20 cellular contexts compared by ENCODE assay signal in the genomic region with DNA sequence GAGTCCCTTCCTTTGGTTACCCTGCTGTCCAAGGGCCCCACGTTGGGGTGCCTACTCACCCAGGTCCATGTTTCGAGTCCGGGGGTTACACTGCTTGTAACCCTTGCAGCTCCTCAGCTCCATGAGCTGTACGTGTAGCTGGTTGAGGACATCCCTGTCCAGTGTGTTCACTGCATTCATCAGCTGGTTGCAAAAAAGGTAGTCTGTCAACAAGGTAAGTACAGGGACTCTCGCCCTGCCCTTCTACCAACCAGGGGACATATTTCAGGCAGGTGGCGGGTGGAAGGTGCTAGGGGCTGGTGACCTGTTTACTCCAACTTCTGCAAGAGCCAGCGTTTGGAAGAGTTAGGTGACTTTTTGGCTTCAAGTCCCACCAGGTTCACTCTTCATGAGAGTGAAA.
DNase-seq lines count a peak whose midpoint lies in the region; ATAC-seq, FAIRE-seq and TF ChIP-seq lines count a peak whose summit lies in the region.
"Had no signal": no experiment of that assay in that cellular context is flagged by ENCODE, and none has a peak within 500 bp of the region (broad histone marks: within the 10 kb centered on the region; RNA-seq: fewer than 3 reads in every experiment).

No MANE protein-coding gene starts in this region.

- H3K4me1 ChIP-seq in right atrium auricular region, result peaks cover 0 to 11% of the 10 kb centered on the region in 2 donors
- H3K4me1 ChIP-seq in heart right ventricle, result peaks cover 3 to 23% (median 12%) of the 10 kb centered on the region in 9 donors

- H3K4me3 ChIP-seq in right atrium auricular region (no peak overlapping the region), heart right ventricle (no peak overlapping the region)

- intact Hi-C loops in activated CD4-positive, alpha-beta T cell treated with anti-CD3 and anti-CD28 coated beads, Interleukin-2, amount 10 ng/mL, durations not matched to agents 24 days and 14 days (cut with micrococcal nuclease), result no loop called here
- intact Hi-C loops in heart right ventricle (cut with DNase I), result loop anchor here in 6 of 10 donors (1.0 to 5.0 kb wide), 4 partner anchors 121 to 961 kb away; no protein-coding TSS in a partner anchor

- ATAC-seq in heart right ventricle (no peak), memory B cell (ENCODE audit: low read depth) (no peak), esophagus mucosa (no peak)

- no peak for DNase-seq in activated CD4-positive, alpha-beta T cell treated with anti-CD3 and anti-CD28 coated beads, Interleukin-2, amount 10 ng/mL, durations not matched to agents 24 days and 14 days
- DNase-seq in activated CD4-positive, alpha-beta T cell treated with anti-CD3 and anti-CD28 coated beads for 4 hours, result no peak
- DNase-seq in right atrium auricular region (ENCODE audit: low spot score), result peak; percentile 47
- DNase-seq in heart right ventricle, result no peak
- DNase-seq in memory B cell (ENCODE audit: low spot score in 2 of 2), result no peak
- DNase-seq in urothelium cell line (ENCODE audit: low spot score), result no peak
- DNase-seq in COR-L47 (lab: John Stamatoyannopoulos, UW), result no peak
- DNase-seq: AML-193, DMS153, GDM1, NCI-H1417 treated with DMSO at 0.1 percent for 48 hours, NCI-H187 treated with DMSO at 0.1 percent for 48 hours, NCI-H2227 treated with DMSO at 0.1 percent for 48 hours, NCI-H510A treated with DMSO at 0.1 percent for 48 hours, NCI-H774, SHP77 treated with DMSO at 0.1 percent for 48 hours had no signal

- H3K9me3 ChIP-seq in right atrium auricular region, result no peaks in the 10 kb centered on the region
- H3K9me3 ChIP-seq in heart right ventricle, result no peaks in the 10 kb centered on the region

- no peak overlapping the region for H3K4me3 Mint-ChIP-seq in activated CD4-positive, alpha-beta T cell treated with anti-CD3 and anti-CD28 coated beads, Interleukin-2, amount 10 ng/mL, durations not matched to agents 24 days and 14 days
- H3K4me3 Mint-ChIP-seq in memory B cell, result no peak overlapping the region

- peak overlapping the region; percentile 25 for H3K27ac Mint-ChIP-seq in activated CD4-positive, alpha-beta T cell treated with anti-CD3 and anti-CD28 coated beads, Interleukin-2, amount 10 ng/mL, durations not matched to agents 24 days and 14 days
- H3K27ac Mint-ChIP-seq in memory B cell, result peak overlapping the region; percentile 41

- no peaks in the 10 kb centered on the region for H3K9me3 Mint-ChIP-seq in activated CD4-positive, alpha-beta T cell treated with anti-CD3 and anti-CD28 coated beads, Interleukin-2, amount 10 ng/mL, durations not matched to agents 24 days and 14 days
- H3K9me3 Mint-ChIP-seq in memory B cell, result no peaks in the 10 kb centered on the region

- H3K27me3 ChIP-seq in right atrium auricular region, result no peaks in the 10 kb centered on the region
- H3K27me3 ChIP-seq in heart right ventricle, result no peaks in the 10 kb centered on the region

- H3K27ac ChIP-seq in right atrium auricular region (no peak overlapping the region), heart right ventricle (no peak overlapping the region)
- H3K27ac ChIP-seq: 22Rv1 had no signal

- H3K4me1 Mint-ChIP-seq in activated CD4-positive, alpha-beta T cell treated with anti-CD3 and anti-CD28 coated beads, Interleukin-2, amount 10 ng/mL, durations not matched to agents 24 days and 14 days, result peaks cover 8% of the 10 kb centered on the region
- H3K4me1 Mint-ChIP-seq in memory B cell, result peaks cover 13% of the 10 kb centered on the region

- no peaks in the 10 kb centered on the region for H3K27me3 Mint-ChIP-seq in activated CD4-positive, alpha-beta T cell treated with anti-CD3 and anti-CD28 coated beads, Interleukin-2, amount 10 ng/mL, durations not matched to agents 24 days and 14 days
- no peaks in the 10 kb centered on the region for H3K27me3 Mint-ChIP-seq in memory B cell

- no peaks in the 10 kb centered on the region for H3K36me3 ChIP-seq in right atrium auricular region
- H3K36me3 ChIP-seq in heart right ventricle, result peaks cover 0 to 86% (median 4%) of the 10 kb centered on the region in 9 donors

- WGBS in heart right ventricle, 2 donors, result 92 to 94% methylated on average over 7 of the region's 7 CpGs

- no peak for TF ChIP-seq CTCF in right atrium auricular region (IDR thresholded peaks at IDR 0.05)
- TF ChIP-seq CTCF in heart right ventricle (IDR thresholded peaks at IDR 0.05), result no peak

- FAIRE-seq in urothelium cell line (lab: Jason Lieb, UNC), result no peak
- FAIRE-seq: GM19239, H1 had no signal

- H3K36me3 Mint-ChIP-seq in activated CD4-positive, alpha-beta T cell treated with anti-CD3 and anti-CD28 coated beads, Interleukin-2, amount 10 ng/mL, durations not matched to agents 24 days and 14 days (ENCODE audit: low read depth), result peaks cover 29% of the 10 kb centered on the region
- peaks cover 5% of the 10 kb centered on the region for H3K36me3 Mint-ChIP-seq in memory B cell
